In genomic region chr14:69606816-69607215, GRCh38 we compare ENCODE assay signal across 19 cellular contexts. TPM values are rescaled to one million over a fixed set of nuclear protein-coding genes. Genes with fewer than 3 reads are reported as not detected.
DNase-seq lines count a peak whose midpoint lies in the region; ATAC-seq and TF ChIP-seq lines count a peak whose summit lies in the region.
"Had no signal": no experiment of that assay in that cellular context is flagged by ENCODE, and none has a peak within 500 bp of the region (broad histone marks: within the 10 kb centered on the region; RNA-seq: fewer than 3 reads in every experiment).

No MANE protein-coding gene starts in this region.

- H3K27ac Mint-ChIP-seq in activated naive CD4-positive, alpha-beta T cell treated with anti-CD3 and anti-CD28 coated beads, Interleukin-2, amount 50 U/mL, for 24 hours = peak overlapping the region; percentile 49
- H3K27ac Mint-ChIP-seq in activated naive CD4-positive, alpha-beta T cell treated with anti-CD3 and anti-CD28 coated beads, Interleukin-2, amount 50 U/mL, for 72 hours = no peak overlapping the region

- H3K4me3 ChIP-seq in colonic mucosa (no peak overlapping the region), mucosa of rectum (ENCODE audit: low read length in 2 of 2) (no peak overlapping the region), dorsolateral prefrontal cortex (no peak overlapping the region)
- H3K4me3 ChIP-seq: BLaER1 had no signal

- no peaks in the 10 kb centered on the region for H3K9me3 Mint-ChIP-seq in activated naive CD4-positive, alpha-beta T cell treated with anti-CD3 and anti-CD28 coated beads, Interleukin-2, amount 50 U/mL, for 24 hours
- no peaks in the 10 kb centered on the region for H3K9me3 Mint-ChIP-seq in activated naive CD4-positive, alpha-beta T cell treated with anti-CD3 and anti-CD28 coated beads, Interleukin-2, amount 50 U/mL, for 72 hours

- H3K9me3 ChIP-seq in colonic mucosa (no peaks in the 10 kb centered on the region), mucosa of rectum (ENCODE audit: control insufficient read depth in 2 of 2, low read length in 2 of 2) (no peaks in the 10 kb centered on the region)
- H3K9me3 ChIP-seq: BLaER1 had no signal

- peaks cover 28% of the 10 kb centered on the region for H3K4me1 Mint-ChIP-seq in activated naive CD4-positive, alpha-beta T cell treated with anti-CD3 and anti-CD28 coated beads, Interleukin-2, amount 50 U/mL, for 24 hours

- H3K36me3 Mint-ChIP-seq in activated naive CD4-positive, alpha-beta T cell treated with anti-CD3 and anti-CD28 coated beads, Interleukin-2, amount 50 U/mL, for 24 hours = no peaks in the 10 kb centered on the region
- peaks cover 0 to 8% of the 10 kb centered on the region in 2 donors for H3K36me3 Mint-ChIP-seq in activated naive CD4-positive, alpha-beta T cell treated with anti-CD3 and anti-CD28 coated beads, Interleukin-2, amount 50 U/mL, for 72 hours

- intact Hi-C loops in colonic mucosa (cut with DNase I) (no loop called here), dorsolateral prefrontal cortex (cut with DNase I) (no loop called here)

- ATAC-seq in activated naive CD4-positive, alpha-beta T cell treated with anti-CD3 and anti-CD28 coated beads, Interleukin-2, amount 50 U/mL, for 72 hours = no peak
- ATAC-seq in HG03460 (IDR thresholded peaks at IDR 0.05; ENCODE audit: unreplicated experiment) (no peak), HG03025 (IDR thresholded peaks at IDR 0.05; ENCODE audit: low FRiP score, unreplicated experiment) (no peak)
- ATAC-seq: Panc1 had no signal

- H3K9ac ChIP-seq in colonic mucosa (ENCODE audit: low read depth in 2 of 2, low read length in 2 of 2) = peak overlapping the region in 1 of 2 donors; percentile 73
- H3K9ac ChIP-seq in mucosa of rectum (ENCODE audit: low read depth in 1 of 2, low read length in 2 of 2) = no peak overlapping the region
- H3K9ac ChIP-seq: BLaER1, KMS-11 had no signal

- H3K4me3 Mint-ChIP-seq in activated naive CD4-positive, alpha-beta T cell treated with anti-CD3 and anti-CD28 coated beads, Interleukin-2, amount 50 U/mL, for 24 hours = no peak overlapping the region

- H3K27me3 ChIP-seq in colonic mucosa = no peaks in the 10 kb centered on the region
- no peaks in the 10 kb centered on the region for H3K27me3 ChIP-seq in mucosa of rectum (ENCODE audit: control insufficient read depth in 2 of 2, insufficient read depth in 2 of 2, low read length in 2 of 2)
- H3K27me3 ChIP-seq in dorsolateral prefrontal cortex = no peaks in the 10 kb centered on the region
- H3K27me3 ChIP-seq: BLaER1 had no signal

- H3K27me3 Mint-ChIP-seq in activated naive CD4-positive, alpha-beta T cell treated with anti-CD3 and anti-CD28 coated beads, Interleukin-2, amount 50 U/mL, for 24 hours = no peaks in the 10 kb centered on the region

- no peak for DNase-seq in activated naive CD4-positive, alpha-beta T cell treated with anti-CD3 and anti-CD28 coated beads, Interleukin-2, amount 50 U/mL, for 72 hours (ENCODE audit: low spot score in 2 of 2)
- DNase-seq in colonic mucosa = no peak
- no peak for DNase-seq in dorsolateral prefrontal cortex
- no peak for DNase-seq in activated CD4-positive, alpha-beta T cell treated with anti-CD3 and anti-CD28 coated beads, Interleukin-2, amount 50 U/mL, for 48 hours
- DNase-seq: DMS 273 treated with DMSO at 0.1 percent for 48 hours, GDM1, NCI-H1092, NCI-H2107, NCI-H2227 treated with DMSO at 0.1 percent for 48 hours, NCI-H524 had no signal

- H3K27ac ChIP-seq in colonic mucosa (peak overlapping the region; percentile 62), mucosa of rectum (ENCODE audit: low read depth in 2 of 2, low read length in 2 of 2) (peak overlapping the region; percentile 70 to 75), dorsolateral prefrontal cortex (no peak overlapping the region)
- H3K27ac ChIP-seq: BLaER1, KMS-11 had no signal

- TF ChIP-seq CTCF in colonic mucosa (IDR thresholded peaks at IDR 0.05) = no peak
- no peak for TF ChIP-seq CTCF in dorsolateral prefrontal cortex (IDR thresholded peaks at IDR 0.05 in 54 of 56, conservative IDR thresholded peaks at IDR 0.05 in 2 of 56; ENCODE audit: low read depth in 1 of 56, partially characterized antibody in 56 of 56)

- H3K4me1 ChIP-seq in colonic mucosa = peaks cover 3% of the 10 kb centered on the region
- peaks cover 26 to 39% of the 10 kb centered on the region in 2 donors for H3K4me1 ChIP-seq in mucosa of rectum (ENCODE audit: control insufficient read depth in 2 of 2, insufficient read depth in 2 of 2, low read length in 2 of 2)

- H3K36me3 ChIP-seq in colonic mucosa = no peaks in the 10 kb centered on the region
- no peaks in the 10 kb centered on the region for H3K36me3 ChIP-seq in mucosa of rectum (ENCODE audit: control insufficient read depth in 2 of 2, insufficient read depth in 2 of 2, low read length in 2 of 2)
- H3K36me3 ChIP-seq: BLaER1 had no signal

RNA-seq across cellular contexts. Expression of gene SUSD6, which starts 4.6 kb away (rescaled TPM):
- total RNA-seq in activated naive CD4-positive, alpha-beta T cell treated with anti-CD3 and anti-CD28 coated beads, Interleukin-2, amount 50 U/mL, for 72 hours = 10 to 100 TPM; 54.1 to 98.6 TPM
- total RNA-seq in colonic mucosa (10 to 100 TPM; 27.3 to 70.3 TPM), dorsolateral prefrontal cortex (10 to 100 TPM; 25.2 to 57.8 (median 35.8) TPM)

RNA-seq across cellular contexts. Expression of gene CCDC177, which starts 32.1 kb away (rescaled TPM):
- total RNA-seq in activated naive CD4-positive, alpha-beta T cell treated with anti-CD3 and anti-CD28 coated beads, Interleukin-2, amount 50 U/mL, for 72 hours = not detected
- total RNA-seq in colonic mucosa = not detected
- 10 to 100 TPM in 59 of 120 experiments, 1 to 10 TPM in 61; 2.8 to 14.6 (median 10.0) TPM for total RNA-seq in dorsolateral prefrontal cortex
- total RNA-seq: A172, MCF 10A had no signal

Comparison
In these comparisons a context has a peak if more than half of its experiments do, and no peak if none do; other contexts are left out.
1. H3K27ac ChIP-seq: peak in colonic mucosa (single experiment) and mucosa of rectum (2 of 2); none in dorsolateral prefrontal cortex (0 of 59).